19 cellular contexts compared by ENCODE assay signal in genomic region chr1:55124470-55124869, GRCh38.
A peak's percentile ranks its signal among the peaks of the same experiment; 100 is the strongest.
DNase-seq lines count a peak whose midpoint lies in the region; ATAC-seq, FAIRE-seq and TF ChIP-seq lines count a peak whose summit lies in the region.
"Had no signal": no experiment of that assay in that cellular context is flagged by ENCODE, and none has a peak within 500 bp of the region (broad histone marks: within the 10 kb centered on the region; RNA-seq: fewer than 3 reads in every experiment).

No MANE protein-coding gene starts in this region.

- H3K4me2 ChIP-seq in keratinocyte (ENCODE audit: control insufficient read depth, extremely low read depth, insufficient read depth, low read depth, low read length) (no peak overlapping the region), hepatocyte (no peak overlapping the region)
- H3K4me2 ChIP-seq: A549 had no signal

- H3K9me3 Mint-ChIP-seq in activated CD4-positive, alpha-beta memory T cell treated with anti-CD3 and anti-CD28 coated beads for 36 hours, result no peaks in the 10 kb centered on the region
- peaks cover 3% of the 10 kb centered on the region for H3K9me3 Mint-ChIP-seq in activated CD4-positive, alpha-beta memory T cell treated with anti-CD3 and anti-CD28 coated beads, Interleukin-2, amount 10 ng/mL, durations not matched to agents 7 days and 5 days
- H3K9me3 Mint-ChIP-seq in activated naive CD8-positive, alpha-beta T cell (ENCODE audit: low read depth), result no peaks in the 10 kb centered on the region
- H3K9me3 Mint-ChIP-seq: memory B cell had no signal

- no peak overlapping the region for H3K4me3 Mint-ChIP-seq in activated CD4-positive, alpha-beta memory T cell treated with anti-CD3 and anti-CD28 coated beads for 36 hours
- H3K4me3 Mint-ChIP-seq in activated CD4-positive, alpha-beta memory T cell treated with anti-CD3 and anti-CD28 coated beads, Interleukin-2, amount 10 ng/mL, durations not matched to agents 7 days and 5 days, result no peak overlapping the region
- H3K4me3 Mint-ChIP-seq in activated naive CD8-positive, alpha-beta T cell, result no peak overlapping the region
- H3K4me3 Mint-ChIP-seq: memory B cell had no signal

- WGBS in heart left ventricle, 4 donors, result 95 to 98% (median 97%) methylated on average over 5 of the region's 5 CpGs
- 97% methylated on average over 5 of the region's 5 CpGs for WGBS in hepatocyte (ENCODE audit: low lambda C conversion rate, missing lambda C conversion rate)

- POLR2A ChIA-PET in activated CD4-positive, alpha-beta memory T cell treated with anti-CD3 and anti-CD28 coated beads for 36 hours (lab: Charles Lee), result no interaction called here
- POLR2A ChIA-PET in activated CD4-positive, alpha-beta memory T cell treated with anti-CD3 and anti-CD28 coated beads, Interleukin-2, amount 10 ng/mL, durations not matched to agents 7 days and 5 days (lab: Charles Lee), result no interaction called here

- peak overlapping the region; percentile 31 for H3K27ac ChIP-seq in keratinocyte (ENCODE audit: control insufficient read depth, insufficient read depth, low read length)
- no peak overlapping the region for H3K27ac ChIP-seq in heart left ventricle
- H3K27ac ChIP-seq in hepatocyte, result no peak overlapping the region
- H3K27ac ChIP-seq: A549, esophagus muscularis mucosa, right atrium auricular region, SJSA1 had no signal

- H3K9ac ChIP-seq in keratinocyte (ENCODE audit: control insufficient read depth, extremely low read depth, insufficient read depth, low read length), result no peak overlapping the region

- peaks cover 78% of the 10 kb centered on the region for H3K36me3 Mint-ChIP-seq in activated CD4-positive, alpha-beta memory T cell treated with anti-CD3 and anti-CD28 coated beads for 36 hours
- peaks cover 85% of the 10 kb centered on the region for H3K36me3 Mint-ChIP-seq in activated CD4-positive, alpha-beta memory T cell treated with anti-CD3 and anti-CD28 coated beads, Interleukin-2, amount 10 ng/mL, durations not matched to agents 7 days and 5 days (ENCODE audit: low read depth)
- peaks cover 30% of the 10 kb centered on the region for H3K36me3 Mint-ChIP-seq in activated naive CD8-positive, alpha-beta T cell

- peaks cover 24% of the 10 kb centered on the region for H3K4me1 Mint-ChIP-seq in activated CD4-positive, alpha-beta memory T cell treated with anti-CD3 and anti-CD28 coated beads for 36 hours (ENCODE audit: low read depth)
- peaks cover 21% of the 10 kb centered on the region for H3K4me1 Mint-ChIP-seq in activated CD4-positive, alpha-beta memory T cell treated with anti-CD3 and anti-CD28 coated beads, Interleukin-2, amount 10 ng/mL, durations not matched to agents 7 days and 5 days
- peaks cover 17% of the 10 kb centered on the region for H3K4me1 Mint-ChIP-seq in activated naive CD8-positive, alpha-beta T cell (ENCODE audit: low read depth)

- H3K4me1 ChIP-seq in keratinocyte (ENCODE audit: control insufficient read depth, extremely low read depth, insufficient read depth, low read length) (peaks cover 18% of the 10 kb centered on the region), heart left ventricle (peaks cover 0 to 10% (median 0%) of the 10 kb centered on the region in 12 donors), hepatocyte (ENCODE audit: insufficient read depth) (no peaks in the 10 kb centered on the region)

- dilution Hi-C loops in keratinocyte (cut with MboI; ENCODE audit: extremely low pct_ligation_motif_present, low sequenced_read_pairs), result no loop called here

- intact Hi-C loops in activated CD4-positive, alpha-beta memory T cell treated with anti-CD3 and anti-CD28 coated beads for 36 hours (cut with micrococcal nuclease), result no loop called here
- intact Hi-C loops in heart left ventricle (cut with DNase I), result loop anchor here in 1 of 10 donors (5.0 kb wide), 1 partner anchor 37 kb away; no protein-coding TSS in a partner anchor

- H3K27ac Mint-ChIP-seq in activated CD4-positive, alpha-beta memory T cell treated with anti-CD3 and anti-CD28 coated beads for 36 hours, result peak overlapping the region; percentile 68
- H3K27ac Mint-ChIP-seq in activated CD4-positive, alpha-beta memory T cell treated with anti-CD3 and anti-CD28 coated beads, Interleukin-2, amount 10 ng/mL, durations not matched to agents 7 days and 5 days, result no peak overlapping the region
- peak overlapping the region; percentile 41 for H3K27ac Mint-ChIP-seq in activated naive CD8-positive, alpha-beta T cell
- H3K27ac Mint-ChIP-seq: memory B cell had no signal

- peaks cover 23 to 26% of the 10 kb centered on the region in 2 experiments for H3K36me3 ChIP-seq in keratinocyte (ENCODE audit: control insufficient read depth in 2 of 2, extremely low read depth in 1 of 2, insufficient read depth in 2 of 2, low read length in 2 of 2)
- H3K36me3 ChIP-seq in heart left ventricle, result peaks cover 0 to 97% (median 95%) of the 10 kb centered on the region in 9 donors
- H3K36me3 ChIP-seq in hepatocyte (replicated peaks; ENCODE audit: insufficient read depth, low read depth), result peaks cover 8% of the 10 kb centered on the region

- H3K79me2 ChIP-seq in keratinocyte (ENCODE audit: control insufficient read depth, insufficient read depth, low read length) (no peaks in the 10 kb centered on the region), hepatocyte (no peaks in the 10 kb centered on the region)

- no peaks in the 10 kb centered on the region for H3K9me2 ChIP-seq in hepatocyte (replicated peaks; ENCODE audit: insufficient read depth)

- no peaks in the 10 kb centered on the region for H3K9me1 ChIP-seq in keratinocyte (ENCODE audit: control insufficient read depth, extremely low read depth, insufficient read depth, low read length)

- no peaks in the 10 kb centered on the region for H3K9me3 ChIP-seq in keratinocyte (ENCODE audit: control insufficient read depth, low read depth, low read length)
- no peaks in the 10 kb centered on the region for H3K9me3 ChIP-seq in heart left ventricle
- no peaks in the 10 kb centered on the region for H3K9me3 ChIP-seq in hepatocyte (ENCODE audit: low read depth)
- H3K9me3 ChIP-seq: A549, esophagus muscularis mucosa, right atrium auricular region, SJSA1 had no signal

- CTCF ChIA-PET in activated CD4-positive, alpha-beta memory T cell treated with anti-CD3 and anti-CD28 coated beads for 36 hours (lab: Charles Lee), result interaction anchor here (2.3 kb wide), 1 partner anchor 153 kb away, joined by 9 read pairs; no protein-coding TSS in a partner anchor
- CTCF ChIA-PET in activated CD4-positive, alpha-beta memory T cell treated with anti-CD3 and anti-CD28 coated beads, Interleukin-2, amount 10 ng/mL, durations not matched to agents 7 days and 5 days (lab: Charles Lee), result no interaction called here

- H2AFZ ChIP-seq in keratinocyte (ENCODE audit: control insufficient read depth, low read length) (no peak overlapping the region), hepatocyte (no peak overlapping the region)

- H3K27me3 ChIP-seq in keratinocyte (ENCODE audit: control insufficient read depth, extremely low read depth, insufficient read depth, low read length), result no peaks in the 10 kb centered on the region
- no peaks in the 10 kb centered on the region for H3K27me3 ChIP-seq in heart left ventricle
- H3K27me3 ChIP-seq in hepatocyte, result no peaks in the 10 kb centered on the region
- H3K27me3 ChIP-seq: esophagus muscularis mucosa, right atrium auricular region, SJSA1 had no signal

- no peak for TF ChIP-seq POLR2A in heart left ventricle (IDR thresholded peaks at IDR 0.05)

- no peaks in the 10 kb centered on the region for H3K27me3 Mint-ChIP-seq in activated CD4-positive, alpha-beta memory T cell treated with anti-CD3 and anti-CD28 coated beads for 36 hours
- no peaks in the 10 kb centered on the region for H3K27me3 Mint-ChIP-seq in activated CD4-positive, alpha-beta memory T cell treated with anti-CD3 and anti-CD28 coated beads, Interleukin-2, amount 10 ng/mL, durations not matched to agents 7 days and 5 days
- H3K27me3 Mint-ChIP-seq in activated naive CD8-positive, alpha-beta T cell, result no peaks in the 10 kb centered on the region
- H3K27me3 Mint-ChIP-seq: memory B cell had no signal

- H3K4me3 ChIP-seq in keratinocyte (ENCODE audit: control insufficient read depth in 2 of 3, extremely low read depth in 1 of 3, insufficient read depth in 2 of 3, low read depth in 1 of 3, low read length in 3 of 3), result no peak overlapping the region
- no peak overlapping the region for H3K4me3 ChIP-seq in heart left ventricle
- H3K4me3 ChIP-seq in hepatocyte, result no peak overlapping the region
- H3K4me3 ChIP-seq: A549, esophagus muscularis mucosa, right atrium auricular region, SJSA1 had no signal

- H4K20me1 ChIP-seq in keratinocyte (ENCODE audit: control insufficient read depth, extremely low read depth, insufficient read depth, low read length), result peaks cover 2% of the 10 kb centered on the region
- H4K20me1 ChIP-seq in hepatocyte (ENCODE audit: insufficient read depth, poor library complexity, severe bottlenecking), result no peaks in the 10 kb centered on the region

- DNase-seq in activated CD4-positive, alpha-beta memory T cell treated with anti-CD3 and anti-CD28 coated beads for 36 hours, result no peak
- no peak for DNase-seq in activated CD4-positive, alpha-beta memory T cell treated with anti-CD3 and anti-CD28 coated beads, Interleukin-2, amount 10 ng/mL, durations not matched to agents 7 days and 5 days
- DNase-seq in keratinocyte (ENCODE audit: low read depth, low spot score) (no peak), heart left ventricle (no peak), NCI-H1436 (lab: John Stamatoyannopoulos, UW) (no peak), hepatocyte (ENCODE audit: low spot score) (no peak)
- DNase-seq: activated CD4-positive, alpha-beta T cell treated with anti-CD3 and anti-CD28 coated beads for 4 hours; activated CD8-positive, alpha-beta memory T cell treated with anti-CD3 and anti-CD28 coated beads, Interleukin-2, amount 50 U/mL, for 4 hours; effector CD4-positive, alpha-beta T cell; KG1; NCI-H526 treated with DMSO at 0.1 percent for 48 hours had no signal

- FAIRE-seq in keratinocyte (lab: Jason Lieb, UNC), result peak; percentile 82
- FAIRE-seq: A549, RCC 7860 had no signal

- TF ChIP-seq CTCF in keratinocyte (optimal IDR thresholded peaks at IDR 0.05 in 1 of 3, IDR thresholded peaks at IDR 0.05 in 1 of 3, conservative IDR thresholded peaks at IDR 0.05 in 1 of 3; ENCODE audit: extremely low read depth in 1 of 3, insufficient read depth in 2 of 3, low read length in 3 of 3), result no peak
- no peak for TF ChIP-seq CTCF in heart left ventricle (IDR thresholded peaks at IDR 0.05)
- no peak for TF ChIP-seq CTCF in hepatocyte (IDR thresholded peaks at IDR 0.05; ENCODE audit: poor library complexity)

- ATAC-seq in GM18868 (IDR thresholded peaks at IDR 0.05; ENCODE audit: unreplicated experiment), result peak; percentile 42
- no peak for ATAC-seq in heart left ventricle
- ATAC-seq: A549 had no signal
